Comparison of ENCODE assay signal across 8 cellular contexts in genomic region chr2:110858135-110858737, GRCh38.
DNase-seq lines count a peak whose midpoint lies in the region; ATAC-seq and TF ChIP-seq lines count a peak whose summit lies in the region.

No MANE protein-coding gene starts in this region.

- DNase-seq in OCI-LY7 (ENCODE audit: low spot score), result peak; percentile 88
- peak in 2 of 3 donors; percentile 16 to 19 for DNase-seq in stimulated activated CD4-positive, alpha-beta T cell treated with anti-CD3 and anti-CD28 coated beads, TNF-alpha, amount 100 ng/mL, for 1 hour (ENCODE audit: low read depth in 3 of 3, low spot score in 1 of 3)
- DNase-seq in epidermal melanocyte (ENCODE audit: insufficient read length, low spot score), result no peak
- DNase-seq in foreskin melanocyte, result no peak

- TF ChIP-seq EP300 in gastroesophageal sphincter (IDR thresholded peaks at IDR 0.05), result no peak

- H3K4me1 ChIP-seq in OCI-LY7 (ENCODE audit: insufficient read depth, low read length, poor library complexity, severe bottlenecking) (peaks cover 41% of the 10 kb centered on the region), gastroesophageal sphincter (no peaks in the 10 kb centered on the region)

- no peaks in the 10 kb centered on the region; the same call in 1 of the 2 replicates for H4K20me1 ChIP-seq in OCI-LY7 (ENCODE audit: insufficient read depth, low read length)

- peak overlapping the region; percentile 22; the same call in 1 of the 2 replicates for H2AFZ ChIP-seq in OCI-LY7 (ENCODE audit: low read length)

- ATAC-seq in GM18505 (IDR thresholded peaks at IDR 0.05; ENCODE audit: unreplicated experiment) (peak; percentile 85), HG02763 (IDR thresholded peaks at IDR 0.05; ENCODE audit: unreplicated experiment) (peak; percentile 91), gastroesophageal sphincter (no peak)

- H3K4me2 ChIP-seq in OCI-LY7 (ENCODE audit: low read length), result peak overlapping the region; percentile 86

- TF ChIP-seq CTCF in OCI-LY7 (conservative IDR thresholded peaks at IDR 0.05; ENCODE audit: low read length) (no peak), gastroesophageal sphincter (IDR thresholded peaks at IDR 0.05) (no peak)

- H3K9me3 ChIP-seq in OCI-LY7 (ENCODE audit: low read length) (no peaks in the 10 kb centered on the region), gastroesophageal sphincter (no peaks in the 10 kb centered on the region)

- H3K4me3 ChIP-seq in OCI-LY7 (ENCODE audit: low read depth, low read length, poor library complexity, severe bottlenecking) (peak overlapping the region; percentile 60), gastroesophageal sphincter (no peak overlapping the region)

- H3K27ac ChIP-seq in OCI-LY7 (ENCODE audit: low read depth, low read length, poor library complexity, severe bottlenecking) (peak overlapping the region; percentile 38), angular gyrus (ENCODE audit: low read depth, low read length) (peak overlapping the region; percentile 64), gastroesophageal sphincter (no peak overlapping the region)

- TF ChIP-seq POLR2A in GM18505 (IDR thresholded peaks at IDR 0.05; ENCODE audit: borderline replicate concordance, extremely low read depth, insufficient read depth, insufficient read length) (no peak), gastroesophageal sphincter (IDR thresholded peaks at IDR 0.05) (no peak)

- 51 to 54% methylated on average over 10 to 12 of the region's 13 CpGs for WGBS in gastroesophageal sphincter (ENCODE audit: low coverage in 1 of 2), 2 donors

- no peaks in the 10 kb centered on the region for H3K9me2 ChIP-seq in OCI-LY7 (ENCODE audit: insufficient read depth, low read length)

- CTCF ChIA-PET in OCI-LY7 (lab: Charles Lee; ENCODE audit: unreplicated experiment), result no interaction called here

- H3K79me2 ChIP-seq in OCI-LY7 (ENCODE audit: insufficient read depth, low read depth, low read length), result no peaks in the 10 kb centered on the region

- BruUV-seq in OCI-LY7 (replicated peaks; lab: Mats Ljungman, UMichigan), result no TSS peak

- peaks cover 37% of the 10 kb centered on the region for H3K27me3 ChIP-seq in gastroesophageal sphincter

- intact Hi-C loops in OCI-LY7 (cut with micrococcal nuclease; ENCODE audit: unreplicated experiment), result loop anchor here (1.0 kb wide), 1 partner anchor 110 kb away; no protein-coding TSS in a partner anchor

- no peaks in the 10 kb centered on the region for H3K36me3 ChIP-seq in OCI-LY7 (ENCODE audit: insufficient read depth, low read length)
- H3K36me3 ChIP-seq in gastroesophageal sphincter, result no peaks in the 10 kb centered on the region

- POLR2A ChIA-PET in OCI-LY7 (lab: Charles Lee), result interaction anchor here (0.6 kb wide), 1 partner anchor 372 kb away, joined by 3 read pairs; no protein-coding TSS in a partner anchor

Comparison
In these comparisons a context has a peak if more than half of its experiments do, and no peak if none do; other contexts are left out.
1. DNase-seq: peak in OCI-LY7 (single experiment) and stimulated activated CD4-positive, alpha-beta T cell treated with anti-CD3 and anti-CD28 coated beads, TNF-alpha, amount 100 ng/mL, for 1 hour (2 of 3); none in epidermal melanocyte (single experiment) and foreskin melanocyte (single experiment).
2. H3K27ac ChIP-seq: peak in OCI-LY7 (single experiment) and angular gyrus (single experiment); none in gastroesophageal sphincter (0 of 4).